26 cellular contexts compared by ENCODE assay signal in the genomic region with DNA sequence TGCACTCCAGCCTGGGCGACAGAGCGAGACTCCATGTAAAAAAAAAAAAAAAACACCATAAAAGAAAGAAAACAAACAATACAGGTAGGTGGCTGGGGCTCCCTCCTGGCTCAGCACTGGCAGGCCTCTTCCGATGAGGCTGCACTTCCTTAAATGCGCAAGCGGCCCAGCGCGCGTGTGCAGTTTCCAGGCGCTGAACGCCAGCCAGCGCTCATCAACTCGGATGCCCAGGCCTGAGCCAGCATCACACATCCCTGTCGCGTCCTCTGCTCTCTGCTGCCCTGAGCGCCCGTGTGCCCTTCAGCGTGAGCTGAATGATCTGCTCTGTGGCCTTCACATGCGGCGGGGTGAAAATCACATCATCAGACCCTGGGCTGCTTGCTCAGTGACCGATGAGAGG. TPM values are rescaled to one million over a fixed set of nuclear protein-coding genes. Genes with fewer than 3 reads are reported as not detected.
DNase-seq lines count a peak whose midpoint lies in the region; ATAC-seq and TF ChIP-seq lines count a peak whose summit lies in the region.
"Had no signal": no experiment of that assay in that cellular context is flagged by ENCODE, and none has a peak within 500 bp of the region (broad histone marks: within the 10 kb centered on the region; RNA-seq: fewer than 3 reads in every experiment).

No MANE protein-coding gene starts in this region.

- H3K23ac ChIP-seq in H9 (ENCODE audit: insufficient read length, low read depth, low read length): no peak overlapping the region
- H3K23ac ChIP-seq in neuronal stem cell (ENCODE audit: low read depth, low read length, poor library complexity): peak overlapping the region; percentile 17

- peaks cover 10 to 41% (median 29%) of the 10 kb centered on the region in 3 experiments for H3K36me3 Mint-ChIP-seq in H9 (ENCODE audit: insufficient read depth in 1 of 3, low read depth in 3 of 3)
- H3K36me3 Mint-ChIP-seq in effector memory CD8-positive, alpha-beta T cell (ENCODE audit: insufficient read depth): peaks cover 5% of the 10 kb centered on the region

- WGBS in H9 (ENCODE audit: extremely low coverage, insufficient read length, low lambda C conversion rate): no CpG with 5 or more reads among the region's 20 CpGs
- WGBS in neuronal stem cell (ENCODE audit: extremely low coverage in 2 of 2, insufficient read length in 2 of 2, insufficient replicate concordance in 1 of 2), 2 donors: no CpG with 5 or more reads among the region's 20 CpGs

- H2AFZ ChIP-seq in H9 (ENCODE audit: low read length) (no peak overlapping the region), neuronal stem cell (ENCODE audit: low read length) (no peak overlapping the region)

- H2BK12ac ChIP-seq in H9 (ENCODE audit: insufficient read length, low read depth, low read length) (no peak overlapping the region), neuronal stem cell (ENCODE audit: low read length) (no peak overlapping the region)

- H3K9ac ChIP-seq in H9 (ENCODE audit: extremely low read depth, insufficient read length, low read length) (no peak overlapping the region), neuronal stem cell (ENCODE audit: low read depth, low read length, poor library complexity) (no peak overlapping the region)

- no peak overlapping the region for H2BK120ac ChIP-seq in H9 (ENCODE audit: low read depth, low read length, poor library complexity, severe bottlenecking)
- H2BK120ac ChIP-seq in neuronal stem cell (ENCODE audit: low read depth, low read length): no peak overlapping the region

- no peak overlapping the region for H3K4me3 ChIP-seq in neuronal stem cell (ENCODE audit: low read length in 2 of 2)
- H3K4me3 ChIP-seq: HAP-1, SJSA1 had no signal

- H3K79me1 ChIP-seq in H9 (ENCODE audit: insufficient read depth, low read depth, low read length, poor library complexity, severe bottlenecking): no peaks in the 10 kb centered on the region
- H3K79me1 ChIP-seq in neuronal stem cell (ENCODE audit: low read depth, low read length): peaks cover 10% of the 10 kb centered on the region

- H3K4me1 ChIP-seq in H9 (ENCODE audit: insufficient read depth, low read length) (peaks cover 2% of the 10 kb centered on the region; the same call in 1 of the 2 replicates), neuronal stem cell (ENCODE audit: control insufficient read depth in 2 of 2, insufficient read depth in 1 of 2, low read depth in 1 of 2, low read length in 2 of 2) (peaks cover 8 to 17% of the 10 kb centered on the region in 2 donors)

- no peak overlapping the region for H3K14ac ChIP-seq in H9 (ENCODE audit: insufficient read depth, low read length)
- no peak overlapping the region for H3K14ac ChIP-seq in neuronal stem cell (ENCODE audit: low read length)

- H3K18ac ChIP-seq in H9 (ENCODE audit: insufficient read length, low read depth, low read length): no peak overlapping the region
- H3K18ac ChIP-seq in neuronal stem cell (ENCODE audit: low read length): no peak overlapping the region

- no peak overlapping the region for H3K4ac ChIP-seq in H9 (ENCODE audit: low read depth, low read length)
- no peak overlapping the region for H3K4ac ChIP-seq in neuronal stem cell (ENCODE audit: low read length)

- H3K56ac ChIP-seq in H9 (ENCODE audit: insufficient read length, low read depth, low read length): no peak overlapping the region

- H3K79me2 ChIP-seq in H9 (ENCODE audit: insufficient read depth, low read length): no peaks in the 10 kb centered on the region

- H3K27ac ChIP-seq in H9 (ENCODE audit: insufficient read length, low read depth, low read length): no peak overlapping the region
- no peak overlapping the region for H3K27ac ChIP-seq in neuronal stem cell (replicated peaks; ENCODE audit: low read length)
- H3K27ac ChIP-seq: C4-2B, SJSA1 had no signal

- H4K91ac ChIP-seq in H9 (ENCODE audit: insufficient read length, low read depth, low read length) (no peak overlapping the region), neuronal stem cell (ENCODE audit: low read depth, low read length, poor library complexity) (no peak overlapping the region)

- no peak overlapping the region for H2BK20ac ChIP-seq in H9 (ENCODE audit: low read depth, low read length, poor library complexity, severe bottlenecking)

- H3K36me3 ChIP-seq in neuronal stem cell (replicated peaks in 1 of 2; ENCODE audit: control insufficient read depth in 2 of 2, insufficient read depth in 2 of 2, low read length in 2 of 2): peaks cover 14 to 51% of the 10 kb centered on the region in 2 donors
- H3K36me3 ChIP-seq: HAP-1 had no signal

- no peak for ATAC-seq in effector memory CD8-positive, alpha-beta T cell (replicated peaks)
- ATAC-seq: CD8-positive, alpha-beta T cell; HepG2; PC-3 had no signal

- H2BK5ac ChIP-seq in H9 (ENCODE audit: insufficient read length, low read length) (no peak overlapping the region), neuronal stem cell (ENCODE audit: low read length) (no peak overlapping the region)

- H4K5ac ChIP-seq in H9 (ENCODE audit: insufficient read length, low read depth, low read length): no peak overlapping the region

- H3K4me1 Mint-ChIP-seq in H9: peaks cover 18 to 20% of the 10 kb centered on the region in 2 experiments
- no peaks in the 10 kb centered on the region for H3K4me1 Mint-ChIP-seq in effector memory CD8-positive, alpha-beta T cell (ENCODE audit: low read depth in 2 of 2)

- H3K4me2 ChIP-seq in H9 (ENCODE audit: insufficient read depth, insufficient read length, low read length): no peak overlapping the region
- H3K4me2 ChIP-seq in neuronal stem cell (ENCODE audit: insufficient read depth, low read length, poor library complexity, severe bottlenecking): no peak overlapping the region

- no peaks in the 10 kb centered on the region for H3K27me3 Mint-ChIP-seq in H9 (ENCODE audit: low read depth)
- no peaks in the 10 kb centered on the region for H3K27me3 Mint-ChIP-seq in effector memory CD8-positive, alpha-beta T cell
- H3K27me3 Mint-ChIP-seq: B cell had no signal

- peak overlapping the region in 2 of 3 experiments; percentile 59 to 66; a peak in 3 of 7 replicates for H3K27ac Mint-ChIP-seq in H9
- H3K27ac Mint-ChIP-seq in effector memory CD8-positive, alpha-beta T cell: no peak overlapping the region
- H3K27ac Mint-ChIP-seq: B cell; CD8-positive, alpha-beta T cell; HFFc6 had no signal

- no peaks in the 10 kb centered on the region for H3K23me2 ChIP-seq in H9 (ENCODE audit: insufficient read length, low read depth, low read length, poor library complexity, severe bottlenecking)

- no peak overlapping the region for H3T11ph ChIP-seq in H9 (ENCODE audit: low read length)

- no peak overlapping the region for H3K4me3 Mint-ChIP-seq in H9
- H3K4me3 Mint-ChIP-seq in effector memory CD8-positive, alpha-beta T cell: no peak overlapping the region
- H3K4me3 Mint-ChIP-seq: B cell; CD8-positive, alpha-beta T cell; HFFc6 had no signal

- H3K9me3 ChIP-seq in H9 (ENCODE audit: control insufficient read depth, low read depth, low read length) (no peaks in the 10 kb centered on the region), neuronal stem cell (replicated peaks in 1 of 2; ENCODE audit: control insufficient read depth in 2 of 2, insufficient read depth in 1 of 2, low read depth in 1 of 2, low read length in 2 of 2) (peaks cover 0 to 1% of the 10 kb centered on the region in 2 donors)
- H3K9me3 ChIP-seq: Caco-2, HAP-1, SJSA1 had no signal

- TF ChIP-seq CTCF in H9 (conservative IDR thresholded peaks at IDR 0.05): no peak

- H4K8ac ChIP-seq in H9 (replicated peaks; ENCODE audit: insufficient read length, low read depth, low read length) (no peak overlapping the region), neuronal stem cell (ENCODE audit: low read depth, low read length) (no peak overlapping the region)

- H3K9me3 Mint-ChIP-seq in H9: peaks cover 2 to 5% of the 10 kb centered on the region in 2 experiments; a peak in 2 of 5 replicates
- no peaks in the 10 kb centered on the region for H3K9me3 Mint-ChIP-seq in effector memory CD8-positive, alpha-beta T cell
- H3K9me3 Mint-ChIP-seq: CD8-positive, alpha-beta T cell; HFFc6 had no signal

- no peaks in the 10 kb centered on the region for H4K20me1 ChIP-seq in H9 (ENCODE audit: control insufficient read depth, insufficient read depth, insufficient read length)

- no peak overlapping the region for H2BK15ac ChIP-seq in H9 (ENCODE audit: low read depth, low read length)
- H2BK15ac ChIP-seq in neuronal stem cell (ENCODE audit: low read length): no peak overlapping the region

- DNase-seq in H9 (no peak), cerebellum (ENCODE audit: low spot score) (peak; percentile 58), neuronal stem cell (ENCODE audit: low spot score) (no peak), ureter (ENCODE audit: low spot score) (no peak), NCI-H446 (lab: John Stamatoyannopoulos, UW) (no peak), NCI-H1694 treated with DMSO at 0.1 percent for 48 hours (lab: John Stamatoyannopoulos, UW) (no peak)
- no peak for DNase-seq in effector memory CD8-positive, alpha-beta T cell
- DNase-seq: Caco-2; CD8-positive, alpha-beta T cell; DMS 273 treated with DMSO at 0.1 percent for 48 hours; DMS79; HFFc6; KBM-7; MV-4-11; NCI-H1105; NCI-H1436 treated with DMSO at 0.1 percent for 48 hours; NCI-H1930; NCI-H2107; NCI-H524 treated with DMSO at 0.1 percent for 48 hours; NCI-H774; PC-3 had no signal

- H3K27me3 ChIP-seq in H9 (ENCODE audit: insufficient read depth, low read length) (no peaks in the 10 kb centered on the region), neuronal stem cell (ENCODE audit: control insufficient read depth in 3 of 3, insufficient read depth in 3 of 3, low read depth in 1 of 3, low read length in 3 of 3) (no peaks in the 10 kb centered on the region)
- H3K27me3 ChIP-seq: SJSA1 had no signal

- H2AK5ac ChIP-seq in H9 (ENCODE audit: insufficient read length, low read length): no peak overlapping the region
- H2AK5ac ChIP-seq in neuronal stem cell (ENCODE audit: low read depth, low read length): no peak overlapping the region

RNA-seq across cellular contexts. Expression of gene NUDT1, which starts 31.8 kb away (rescaled TPM):
- total RNA-seq in H9 (2021): 80.3 and 84.7 TPM in 2 replicates
- total RNA-seq in cerebellum: 11.1 TPM
- polyA plus RNA-seq in neuronal stem cell (2013, experiment 1 of 2): 46.7 TPM
- 46.4 TPM for polyA plus RNA-seq in neuronal stem cell (2013, experiment 2 of 2)
- 8.9 TPM for total RNA-seq in ureter

RNA-seq across cellular contexts. Expression of gene MRM2, which starts 31.9 kb away (rescaled TPM):
- total RNA-seq in H9 (2021) (57.2 and 59.0 TPM in 2 replicates), cerebellum (9.4 TPM), ureter (34.2 TPM)
- 21.4 TPM for polyA plus RNA-seq in neuronal stem cell (2013, experiment 1 of 2)
- polyA plus RNA-seq in neuronal stem cell (2013, experiment 2 of 2): 21.4 TPM

RNA-seq across cellular contexts. Expression of gene SNX8, which starts 40.4 kb away (rescaled TPM):
- total RNA-seq in H9 (2021): 40.6 and 45.6 TPM in 2 replicates
- 9.9 TPM for total RNA-seq in cerebellum
- 10.4 TPM for polyA plus RNA-seq in neuronal stem cell (2013, experiment 1 of 2)
- polyA plus RNA-seq in neuronal stem cell (2013, experiment 2 of 2): 12.5 TPM
- 23.7 TPM for total RNA-seq in ureter

RNA-seq across cellular contexts. Expression of gene MAD1L1, which starts 41.1 kb away (rescaled TPM):
- total RNA-seq in H9 (2021): 37.4 and 39.0 TPM in 2 replicates
- total RNA-seq in cerebellum: 25.0 TPM
- 20.0 TPM for polyA plus RNA-seq in neuronal stem cell (2013, experiment 1 of 2)
- 18.9 TPM for polyA plus RNA-seq in neuronal stem cell (2013, experiment 2 of 2)
- 41.4 TPM for total RNA-seq in ureter

Comparison
In these comparisons a context has a peak if more than half of its experiments do, and no peak if none do; other contexts are left out.
1. H3K27ac Mint-ChIP-seq: peak in H9 (2 of 3); none in effector memory CD8-positive, alpha-beta T cell (0 of 2).